21 cellular contexts compared by ENCODE assay signal in genomic region chr2:151333083-151333482, GRCh38. TPM values are rescaled to one million over a fixed set of nuclear protein-coding genes. Genes with fewer than 3 reads are reported as not detected.
A peak's percentile ranks its signal among the peaks of the same experiment; 100 is the strongest.
DNase-seq lines count a peak whose midpoint lies in the region; FAIRE-seq and TF ChIP-seq lines count a peak whose summit lies in the region.
"Had no signal": no experiment of that assay in that cellular context is flagged by ENCODE, and none has a peak within 500 bp of the region (broad histone marks: within the 10 kb centered on the region; RNA-seq: fewer than 3 reads in every experiment).

No MANE protein-coding gene starts in this region.

- H2BK120ac ChIP-seq in H1 (replicated peaks; ENCODE audit: low read depth, low read length), result no peak overlapping the region

- no peak overlapping the region for H2BK15ac ChIP-seq in H1 (ENCODE audit: low read length)

- no peak overlapping the region for H3K23ac ChIP-seq in H1 (ENCODE audit: insufficient read length)

- no peaks in the 10 kb centered on the region for H3K36me3 Mint-ChIP-seq in endothelial cell (ENCODE audit: low read depth, unreplicated experiment)
- H3K36me3 Mint-ChIP-seq: CD4-positive, alpha-beta memory T cell had no signal

- TF ChIP-seq RAD21 in H1 (IDR thresholded peaks at IDR 0.05 in 1 of 2, conservative IDR thresholded peaks at IDR 0.05 in 1 of 2; ENCODE audit: low read depth in 2 of 2, low read length in 2 of 2), result no peak

- no peaks in the 10 kb centered on the region for H3K27me3 Mint-ChIP-seq in endothelial cell (ENCODE audit: unreplicated experiment)

- no peaks in the 10 kb centered on the region for H3K79me2 ChIP-seq in H1 (ENCODE audit: control insufficient read depth in 1 of 2, insufficient read depth in 2 of 2, low read length in 2 of 2)

- BruUV-seq in A673 (replicated peaks; lab: Mats Ljungman, UMichigan), result no TSS peak

- no peak overlapping the region for H3K4me3 Mint-ChIP-seq in endothelial cell (ENCODE audit: unreplicated experiment)
- H3K4me3 Mint-ChIP-seq: CD14-positive monocyte; CD4-positive, alpha-beta memory T cell; HFFc6 had no signal

- no peak overlapping the region for H2BK20ac ChIP-seq in H1 (ENCODE audit: low read length)

- no peak overlapping the region for H4K91ac ChIP-seq in H1 (replicated peaks; ENCODE audit: insufficient read length, low read length)

- 0 out of 2 replicates have a peak, but pooled peaks cover 2% of the 10 kb centered on the region for H3K79me1 ChIP-seq in H1 (ENCODE audit: low read depth, low read length)

- H3K9ac ChIP-seq in H1 (replicated peaks in 1 of 4; ENCODE audit: extremely low read depth in 1 of 4, low read depth in 3 of 4, low read length in 3 of 4), result no peak overlapping the region
- H3K9ac ChIP-seq: BLaER1 had no signal

- H3K14ac ChIP-seq in H1 (ENCODE audit: insufficient read length), result no peak overlapping the region

- CTCF ChIA-PET in A673 (lab: Charles Lee) (no interaction called here), H1 (lab: Charles Lee; ENCODE audit: partially characterized antibody) (no interaction called here)

- no peaks in the 10 kb centered on the region for H4K20me1 ChIP-seq in H1 (replicated peaks in 1 of 2; ENCODE audit: control insufficient read depth in 1 of 2, insufficient read depth in 2 of 2, low read length in 2 of 2)
- H4K20me1 ChIP-seq: BLaER1 had no signal

- H3K27ac ChIP-seq in A673 (ENCODE audit: low read depth, low read length, poor library complexity, severe bottlenecking) (peak overlapping the region; percentile 98), H1 (ENCODE audit: low read depth, low read length) (no peak overlapping the region), substantia nigra (ENCODE audit: low read depth, low read length, poor library complexity, severe bottlenecking) (no peak overlapping the region)
- H3K27ac ChIP-seq: 22Rv1, A549, BLaER1 had no signal

- H2AK5ac ChIP-seq in H1 (ENCODE audit: low read depth, low read length), result no peak overlapping the region

- TF ChIP-seq CTCF in A673 (conservative IDR thresholded peaks at IDR 0.05; ENCODE audit: low read depth, low read length) (no peak), H1 (IDR thresholded peaks at IDR 0.05; ENCODE audit: control extremely low read depth in 1 of 3, insufficient read depth in 1 of 3, low read depth in 1 of 3, low read length in 3 of 3) (no peak), endothelial cell (IDR thresholded peaks at IDR 0.05; ENCODE audit: unreplicated experiment) (no peak)

- POLR2A ChIA-PET in A673 (lab: Charles Lee; ENCODE audit: low non-redundant PET) (interaction anchor here (0.6 kb wide), 1 partner anchor 30 kb away, joined by 3 read pairs; no protein-coding TSS in a partner anchor), H1 (lab: Charles Lee; ENCODE audit: partially characterized antibody) (no interaction called here)

- no peak overlapping the region for H4K8ac ChIP-seq in H1 (ENCODE audit: extremely low read depth, insufficient read depth, low read length)

- no peak overlapping the region for H3K27ac Mint-ChIP-seq in endothelial cell (ENCODE audit: unreplicated experiment)
- H3K27ac Mint-ChIP-seq: CD14-positive monocyte; CD4-positive, alpha-beta memory T cell; HFFc6 had no signal

- no peak overlapping the region for H2BK12ac ChIP-seq in H1 (ENCODE audit: low read depth, low read length)

- no peak for TF ChIP-seq POLR2A in H1 (IDR thresholded peaks at IDR 0.05; ENCODE audit: control extremely low read depth in 1 of 2, low read depth in 2 of 2, low read length in 2 of 2)

- FAIRE-seq in H1 (lab: Jason Lieb, UNC), result peak; percentile 70
- FAIRE-seq: A549, GM19239, H54, HTR-8/SVneo had no signal

- no peak overlapping the region for H4K5ac ChIP-seq in H1 (ENCODE audit: insufficient read length, low read depth, low read length)

- 32% methylated on average over 3 of the region's 3 CpGs; no CpG with 5 or more reads in 1 of the 2 experiments for WGBS in H1 (ENCODE audit: extremely low coverage in 1 of 2, insufficient coverage in 1 of 2, insufficient read length in 1 of 2, insufficient replicate concordance in 2 of 2, low coverage in 1 of 2, low lambda C conversion rate in 2 of 2, missing lambda C conversion rate in 1 of 2), 2 experiments

- H3K36me3 ChIP-seq in A673 (ENCODE audit: insufficient read depth, low read length, poor library complexity, severe bottlenecking), result no peaks in the 10 kb centered on the region
- H3K36me3 ChIP-seq in H1 (ENCODE audit: control insufficient read depth in 2 of 4, insufficient read depth in 4 of 4, low read length in 3 of 4), result no peaks in the 10 kb centered on the region
- H3K36me3 ChIP-seq: BLaER1 had no signal

- H3K9me3 ChIP-seq in A673 (ENCODE audit: low read depth, low read length, poor library complexity, severe bottlenecking) (peaks cover 9% of the 10 kb centered on the region), H1 (ENCODE audit: insufficient read depth in 2 of 2, low read depth in 1 of 2, low read length in 1 of 2) (no peaks in the 10 kb centered on the region)
- H3K9me3 ChIP-seq: A549 had no signal

- no peak overlapping the region for H3K56ac ChIP-seq in H1 (replicated peaks; ENCODE audit: insufficient read length, low read depth, low read length)

- H3K4ac ChIP-seq in H1 (replicated peaks; ENCODE audit: insufficient read length, low read depth, low read length), result no peak overlapping the region

- H3K23me2 ChIP-seq in H1 (ENCODE audit: low read depth, low read length), result no peaks in the 10 kb centered on the region

- H3K18ac ChIP-seq in H1 (ENCODE audit: extremely low read depth, low read length), result no peak overlapping the region

- intact Hi-C loops in A673 (cut with micrococcal nuclease; ENCODE audit: unreplicated experiment), result no loop called here

- H3K4me1 ChIP-seq in A673 (ENCODE audit: insufficient read depth, low read length, poor library complexity, severe bottlenecking) (peaks cover 65% of the 10 kb centered on the region), H1 (replicated peaks in 1 of 4; ENCODE audit: control insufficient read depth in 3 of 4, insufficient read depth in 4 of 4, low read length in 3 of 4) (peaks cover 0 to 8% (median 3%) of the 10 kb centered on the region in 4 experiments; a peak in 3 of 7 replicates)

- H2BK5ac ChIP-seq in H1 (ENCODE audit: low read depth, low read length), result no peak overlapping the region

- H3K27me3 ChIP-seq in A673 (replicated peaks; ENCODE audit: insufficient read depth, low read depth, low read length, poor library complexity) (no peaks in the 10 kb centered on the region), H1 (replicated peaks in 1 of 4; ENCODE audit: control insufficient read depth in 3 of 4, extremely low read depth in 1 of 4, insufficient read depth in 3 of 4, low read length in 3 of 4) (no peaks in the 10 kb centered on the region)
- H3K27me3 ChIP-seq: BLaER1 had no signal

- H3K4me2 ChIP-seq in H1 (ENCODE audit: insufficient read depth in 1 of 2, low read depth in 2 of 2, low read length in 2 of 2), result no peak overlapping the region
- H3K4me2 ChIP-seq: BLaER1 had no signal

- DNase-seq in A673 (ENCODE audit: low spot score) (no peak), NCI-H526 treated with DMSO at 0.1 percent for 48 hours (lab: John Stamatoyannopoulos, UW) (peak; percentile 42), H1 (ENCODE audit: low read depth in 1 of 2, low spot score in 2 of 2) (no peak), iPS-NIHi11 (ENCODE audit: low spot score) (peak; percentile 27), NCI-H1930 (lab: John Stamatoyannopoulos, UW) (no peak), substantia nigra (lab: John Stamatoyannopoulos, UW) (no peak), endothelial cell (ENCODE audit: low spot score) (no peak), OCI-M1 (lab: John Stamatoyannopoulos, UW) (no peak)
- DNase-seq: CD4-positive, alpha-beta memory T cell; DMS153; DMS79 treated with DMSO at 0.1 percent for 48 hours; GF-D8; HFFc6; IMR-90 had no signal

- H3K4me1 Mint-ChIP-seq in endothelial cell (ENCODE audit: unreplicated experiment), result peaks cover 34% of the 10 kb centered on the region
- H3K4me1 Mint-ChIP-seq: CD4-positive, alpha-beta memory T cell had no signal

- H3K4me3 ChIP-seq in A673 (ENCODE audit: low read depth, low read length, poor library complexity, severe bottlenecking), result no peak overlapping the region
- 0 out of 8 replicates have a peak overlapping the region, but pooled peaks of 1 of the 4 experiments have one; percentile 8 for H3K4me3 ChIP-seq in H1 (ENCODE audit: extremely low read depth in 1 of 4, insufficient read depth in 2 of 4, low read depth in 3 of 4, low read length in 4 of 4)
- H3K4me3 ChIP-seq: A549, BLaER1 had no signal

- no peak for TF ChIP-seq EP300 in H1 (IDR thresholded peaks at IDR 0.05; ENCODE audit: borderline replicate concordance in 1 of 2, low read depth in 2 of 2, low read length in 2 of 2)

- H3K9me3 Mint-ChIP-seq in endothelial cell (ENCODE audit: unreplicated experiment), result no peaks in the 10 kb centered on the region

- no peak overlapping the region for H2AFZ ChIP-seq in H1 (ENCODE audit: low read length)

TF ChIP-seq in H1, 55 proteins besides CTCF, POLR2A, EP300 and RAD21 (continues in another document):
- TF ChIP-seq KDM1A (IDR thresholded peaks at IDR 0.05; ENCODE audit: borderline replicate concordance, low read length) (no peak), CEBPB (IDR thresholded peaks at IDR 0.05; ENCODE audit: low read depth, low read length) (peak; percentile 66; the same call in 1 of the 2 replicates), POU5F1 (IDR thresholded peaks at IDR 0.05; ENCODE audit: low read depth, low read length) (0 out of 2 replicates have a peak, but pooled peaks have one; percentile 25)

RNA-seq across cellular contexts. Expression of gene TNFAIP6, which starts 24.3 kb away (rescaled TPM):
- 123 and 135 TPM in 2 replicates for total RNA-seq in A673 (2021)
- total RNA-seq in H1 (2021; fragmentation: NEBNext Ultra II Directional; extraction: Animal tissue kit (Norgen Biotek cat#: 25700)), result 1.1 and 2.0 TPM in 2 replicates
- 0.74 and 1.1 TPM in 2 replicates for polyA plus RNA-seq in H1 (2011; rRNA removed)
- 1.5 TPM for polyA plus RNA-seq in H1 (2011; cell fraction: cytosol; rRNA removed)
- 0.39 TPM for polyA plus RNA-seq in H1 (2011; cell fraction: nucleus; rRNA removed)
- 0.71 to 3.1 TPM (median 1.1 TPM) in 4 replicates for polyA plus RNA-seq in H1 (2012, experiment 1 of 2)
- polyA plus RNA-seq in H1 (2012, experiment 2 of 2), result 0.59 TPM
- polyA plus RNA-seq in H1 (2013, experiment 1 of 2), result 4.4 TPM
- 4.7 TPM for polyA plus RNA-seq in H1 (2013, experiment 2 of 2)
- 0.60 and 1.4 TPM in 2 replicates for polyA minus RNA-seq in H1 (2011; rRNA and poly(A)+ RNA removed)
- not detected for polyA minus RNA-seq in H1 (2011; cell fraction: cytosol; rRNA and poly(A)+ RNA removed)
- polyA minus RNA-seq in H1 (2011; cell fraction: nucleus; rRNA and poly(A)+ RNA removed), result 0.90 TPM
- not detected for total RNA-seq in endothelial cell (ENCODE audit: unreplicated experiment)
- total RNA-seq: CD4-positive, alpha-beta memory T cell had no signal
- polyA plus RNA-seq: CD4-positive, alpha-beta memory T cell had no signal

RNA-seq across cellular contexts. Expression of gene NMI, which starts 43.6 kb away (rescaled TPM):
- total RNA-seq in A673 (2021) (76.2 and 78.9 TPM in 2 replicates), endothelial cell (ENCODE audit: unreplicated experiment) (10.0 TPM)
- 4.5 and 5.0 TPM in 2 replicates for total RNA-seq in H1 (2021; fragmentation: NEBNext Ultra II Directional; extraction: Animal tissue kit (Norgen Biotek cat#: 25700))
- polyA plus RNA-seq in H1 (2011; rRNA removed), result 0.57 and 1.1 TPM in 2 replicates
- 1.8 TPM for polyA plus RNA-seq in H1 (2011; cell fraction: cytosol; rRNA removed)
- 0.31 TPM for polyA plus RNA-seq in H1 (2011; cell fraction: nucleus; rRNA removed)
- 3.3 to 5.1 TPM (median 3.9 TPM) in 4 replicates for polyA plus RNA-seq in H1 (2012, experiment 1 of 2)
- polyA plus RNA-seq in H1 (2012, experiment 2 of 2), result 1.6 TPM
- 3.6 TPM for polyA plus RNA-seq in H1 (2013, experiment 1 of 2)
- polyA plus RNA-seq in H1 (2013, experiment 2 of 2), result 3.5 TPM
- polyA minus RNA-seq in H1 (2011; rRNA and poly(A)+ RNA removed), result 0.60 and 0.71 TPM in 2 replicates
- polyA minus RNA-seq in H1 (2011; cell fraction: cytosol; rRNA and poly(A)+ RNA removed), result 1.2 TPM
- polyA minus RNA-seq in H1 (2011; cell fraction: nucleus; rRNA and poly(A)+ RNA removed), result 2.0 TPM

Comparison
In these comparisons a context has a peak if more than half of its experiments do, and no peak if none do; other contexts are left out.
1. DNase-seq: peak in NCI-H526 treated with DMSO at 0.1 percent for 48 hours (single experiment) and iPS-NIHi11 (single experiment); none in A673 (single experiment), H1 (0 of 2), NCI-H1930 (0 of 2), substantia nigra (0 of 49), endothelial cell (single experiment) and OCI-M1 (single experiment).
2. RNA of gene TNFAIP6, which starts 24.3 kb away (total RNA-seq): 123 to 135 TPM in A673; 1.1 to 2.0 TPM in H1 and not detected in endothelial cell (single experiment); every median in the first group is over 10 times any median in the second.